In genomic region chr3:64441861-64442260, GRCh38 we compare ENCODE assay signal across 17 cellular contexts.
A peak's percentile ranks its signal among the peaks of the same experiment; 100 is the strongest.
DNase-seq lines count a peak whose midpoint lies in the region.
"Had no signal": no experiment of that assay in that cellular context is flagged by ENCODE, and none has a peak within 500 bp of the region (broad histone marks: within the 10 kb centered on the region; RNA-seq: fewer than 3 reads in every experiment).

No MANE protein-coding gene starts in this region.

- H3K27ac ChIP-seq in trophoblast cell (ENCODE audit: low read depth, low read length): no peak overlapping the region
- H3K27ac ChIP-seq: gastrocnemius medialis, uterus had no signal

- H3K4me1 ChIP-seq in trophoblast cell (ENCODE audit: control insufficient read depth in 1 of 2, insufficient read depth in 2 of 2, low read length in 2 of 2): peaks cover 0 to 3% of the 10 kb centered on the region in 2 experiments
- H3K4me1 ChIP-seq: uterus had no signal

- no peak overlapping the region for H3K18ac ChIP-seq in trophoblast cell (ENCODE audit: low read length)

- WGBS in trophoblast cell (ENCODE audit: extremely low coverage, insufficient coverage, insufficient read length): no CpG with 5 or more reads among the region's 6 CpGs

- peak overlapping the region; percentile 23 for H4K12ac ChIP-seq in trophoblast cell (ENCODE audit: low read depth, low read length)

- no peak overlapping the region for H2BK120ac ChIP-seq in trophoblast cell (ENCODE audit: insufficient read depth, low read length, poor library complexity)

- no peak overlapping the region for H4K8ac ChIP-seq in trophoblast cell (ENCODE audit: low read depth, low read length)

- peaks cover 2% of the 10 kb centered on the region for H3K79me2 ChIP-seq in trophoblast cell (ENCODE audit: control insufficient read depth, insufficient read depth, low read length, poor library complexity)

- no peak overlapping the region for H2BK5ac ChIP-seq in trophoblast cell (ENCODE audit: low read depth, low read length, poor library complexity)

- no peak overlapping the region for H3K4ac ChIP-seq in trophoblast cell (ENCODE audit: low read depth, low read length)

- H3K79me1 ChIP-seq in trophoblast cell (ENCODE audit: low read length): peaks cover 4% of the 10 kb centered on the region

- H3K27me3 ChIP-seq in trophoblast cell (ENCODE audit: insufficient read depth, low read length): peaks cover 2% of the 10 kb centered on the region
- peaks cover 18% of the 10 kb centered on the region for H3K27me3 ChIP-seq in H7 (ENCODE audit: control insufficient read depth, insufficient read depth, low read length)
- H3K27me3 ChIP-seq: uterus had no signal

- H3K4me3 ChIP-seq in trophoblast cell (ENCODE audit: low read depth, low read length) (no peak overlapping the region), H7 (ENCODE audit: insufficient read depth, low read depth, low read length) (no peak overlapping the region)
- H3K4me3 ChIP-seq: gastrocnemius medialis, uterus had no signal

- H2AK5ac ChIP-seq in trophoblast cell (ENCODE audit: low read length): no peak overlapping the region

- DNase-seq in H4 (ENCODE audit: low spot score) (peak; percentile 38), NCI-H510A treated with DMSO at 0.1 percent for 48 hours (lab: John Stamatoyannopoulos, UW) (peak; percentile 44), islet precursor cell (peak; percentile 69), trophoblast cell (no peak), H7 (no peak), NCI-H345 (lab: John Stamatoyannopoulos, UW) (no peak), iPS-NIHi7 (ENCODE audit: extremely low spot score) (no peak)
- DNase-seq: activated CD8-positive, alpha-beta memory T cell treated with anti-CD3 and anti-CD28 coated beads, Interleukin-2, amount 50 U/mL, for 48 hours; CD4-positive, alpha-beta T cell; effector memory CD8-positive, alpha-beta T cell; gastrocnemius medialis; GDM1; hypothalamus; natural killer cell; NCI-H1092; NCI-H524 treated with DMSO at 0.1 percent for 48 hours; uterus had no signal

- no peak overlapping the region for H3K4me2 ChIP-seq in trophoblast cell (ENCODE audit: low read length)

- H3K36me3 ChIP-seq in trophoblast cell (ENCODE audit: control insufficient read depth in 1 of 2, insufficient read depth in 2 of 2, low read length in 2 of 2) (no peaks in the 10 kb centered on the region), H7 (replicated peaks; ENCODE audit: control insufficient read depth, insufficient read depth, low read length) (no peaks in the 10 kb centered on the region)
- H3K36me3 ChIP-seq: gastrocnemius medialis, uterus had no signal

- H4K91ac ChIP-seq in trophoblast cell (ENCODE audit: low read depth, low read length): no peak overlapping the region

- no peak overlapping the region for H3K9ac ChIP-seq in trophoblast cell (ENCODE audit: low read length)

- no peak overlapping the region for H3K23ac ChIP-seq in trophoblast cell (ENCODE audit: low read length)

- no peak overlapping the region for H2BK12ac ChIP-seq in trophoblast cell (ENCODE audit: low read length)

- peaks cover 3% of the 10 kb centered on the region for H3K9me3 ChIP-seq in trophoblast cell (ENCODE audit: insufficient read depth, low read depth, low read length)
- H3K9me3 ChIP-seq: gastrocnemius medialis, uterus had no signal

- no peak overlapping the region for H2AFZ ChIP-seq in trophoblast cell (ENCODE audit: insufficient read depth, low read length, poor library complexity)

- H3K14ac ChIP-seq in trophoblast cell (ENCODE audit: low read length): no peak overlapping the region

Comparison
In these comparisons a context has a peak if more than half of its experiments do, and no peak if none do; other contexts are left out.
1. DNase-seq: peak in H4 (single experiment), NCI-H510A treated with DMSO at 0.1 percent for 48 hours (single experiment) and islet precursor cell (single experiment); none in trophoblast cell (0 of 2), H7 (single experiment), NCI-H345 (single experiment) and iPS-NIHi7 (single experiment).